In the genomic region with DNA sequence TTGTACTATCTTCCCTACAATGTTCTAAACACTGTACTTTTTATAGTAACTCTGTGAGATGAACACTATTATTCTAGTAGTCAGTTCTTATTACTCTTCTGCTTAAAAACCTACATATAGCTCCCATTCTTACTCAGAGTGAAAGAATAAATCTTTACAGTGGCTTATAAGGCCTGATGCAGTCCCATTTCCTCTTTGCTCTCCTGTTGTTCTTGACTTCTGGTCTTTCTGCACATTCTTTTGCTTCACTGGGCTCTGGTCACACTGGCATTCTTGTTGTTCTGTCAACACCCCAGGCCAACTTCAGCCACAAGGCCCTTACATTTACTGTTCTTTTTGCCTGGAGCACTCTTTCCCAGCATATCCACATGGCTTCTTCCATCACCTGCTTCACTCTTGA, we compare ENCODE assay signal across 13 cellular contexts. TPM values are rescaled to one million over a fixed set of nuclear protein-coding genes. Genes with fewer than 3 reads are reported as not detected.
A peak's percentile ranks its signal among the peaks of the same experiment; 100 is the strongest.
DNase-seq lines count a peak whose midpoint lies in the region; ATAC-seq and TF ChIP-seq lines count a peak whose summit lies in the region.
"Had no signal": no experiment of that assay in that cellular context is flagged by ENCODE, and none has a peak within 500 bp of the region (broad histone marks: within the 10 kb centered on the region; RNA-seq: fewer than 3 reads in every experiment).

No MANE protein-coding gene starts in this region.

- peaks cover 30% of the 10 kb centered on the region for H3K9me3 Mint-ChIP-seq in activated naive CD8-positive, alpha-beta T cell treated with anti-CD3 and anti-CD28 coated beads, Interleukin-2, amount 50 U/mL, for 24 hours
- peaks cover 7% of the 10 kb centered on the region for H3K9me3 Mint-ChIP-seq in activated naive CD8-positive, alpha-beta T cell treated with anti-CD3 and anti-CD28 coated beads for 36 hours
- H3K9me3 Mint-ChIP-seq in stimulated activated naive B cell treated with anti-CD40 and anti-IgM and Interleukin-4, amounts not matched to agents 10 μg/mL and 1 μg/mL and 100 μg/mL, for 72 hours: peaks cover 5 to 7% of the 10 kb centered on the region in 2 donors
- H3K9me3 Mint-ChIP-seq in natural killer cell treated with Interleukin-12 subunit alpha and Interleukin-12 subunit beta and Interleukin-15 and Interleukin-18, amount 100 ng/mL, for 72 hours: no peaks in the 10 kb centered on the region

- no peaks in the 10 kb centered on the region for H3K27me3 Mint-ChIP-seq in activated naive CD8-positive, alpha-beta T cell treated with anti-CD3 and anti-CD28 coated beads, Interleukin-2, amount 50 U/mL, for 24 hours
- H3K27me3 Mint-ChIP-seq in activated naive CD8-positive, alpha-beta T cell treated with anti-CD3 and anti-CD28 coated beads for 36 hours: no peaks in the 10 kb centered on the region
- H3K27me3 Mint-ChIP-seq in stimulated activated naive B cell treated with anti-CD40 and anti-IgM and Interleukin-4, amounts not matched to agents 10 μg/mL and 1 μg/mL and 100 μg/mL, for 72 hours: no peaks in the 10 kb centered on the region
- no peaks in the 10 kb centered on the region for H3K27me3 Mint-ChIP-seq in natural killer cell treated with Interleukin-12 subunit alpha and Interleukin-12 subunit beta and Interleukin-15 and Interleukin-18, amount 100 ng/mL, for 72 hours

- no peaks in the 10 kb centered on the region for H3K27me3 ChIP-seq in heart right ventricle
- H3K27me3 ChIP-seq: esophagus muscularis mucosa had no signal

- DNase-seq in activated naive CD8-positive, alpha-beta T cell treated with anti-CD3 and anti-CD28 coated beads, Interleukin-2, amount 50 U/mL, for 24 hours: no peak
- DNase-seq in activated naive CD8-positive, alpha-beta T cell treated with anti-CD3 and anti-CD28 coated beads for 36 hours: no peak
- DNase-seq in M059J (ENCODE audit: low read depth) (peak; percentile 38), heart right ventricle (no peak), RKO (ENCODE audit: low spot score) (no peak)
- DNase-seq in stimulated activated naive B cell treated with anti-CD40 and anti-IgM and Interleukin-4, amounts not matched to agents 10 μg/mL and 1 μg/mL and 100 μg/mL, for 72 hours: no peak
- no peak for DNase-seq in natural killer cell treated with Interleukin-12 subunit alpha and Interleukin-12 subunit beta and Interleukin-15 and Interleukin-18, amount 100 ng/mL, for 72 hours (ENCODE audit: low spot score)
- DNase-seq: DMS79 treated with DMSO at 0.1 percent for 48 hours; NCI-H1436 treated with DMSO at 0.1 percent for 48 hours; stimulated activated CD4-positive, alpha-beta T cell treated with anti-CD3 and anti-CD28 coated beads, Interleukin-2, amount 100 ng/mL, for 48 hours; T-helper 9 cell had no signal

- H3K4me1 Mint-ChIP-seq in activated naive CD8-positive, alpha-beta T cell treated with anti-CD3 and anti-CD28 coated beads, Interleukin-2, amount 50 U/mL, for 24 hours: peaks cover 57% of the 10 kb centered on the region
- H3K4me1 Mint-ChIP-seq in activated naive CD8-positive, alpha-beta T cell treated with anti-CD3 and anti-CD28 coated beads for 36 hours: peaks cover 45% of the 10 kb centered on the region
- H3K4me1 Mint-ChIP-seq in stimulated activated naive B cell treated with anti-CD40 and anti-IgM and Interleukin-4, amounts not matched to agents 10 μg/mL and 1 μg/mL and 100 μg/mL, for 72 hours: peaks cover 4 to 10% of the 10 kb centered on the region in 2 donors
- peaks cover 0 to 4% of the 10 kb centered on the region in 2 donors for H3K4me1 Mint-ChIP-seq in natural killer cell treated with Interleukin-12 subunit alpha and Interleukin-12 subunit beta and Interleukin-15 and Interleukin-18, amount 100 ng/mL, for 72 hours (ENCODE audit: low read depth in 2 of 2)

- peaks cover 0 to 5% (median 0%) of the 10 kb centered on the region in 11 donors for H3K9me3 ChIP-seq in heart right ventricle
- H3K9me3 ChIP-seq: esophagus muscularis mucosa had no signal

- TF ChIP-seq CTCF in heart right ventricle (IDR thresholded peaks at IDR 0.05): no peak

- no peaks in the 10 kb centered on the region for H3K4me1 ChIP-seq in heart right ventricle
- H3K4me1 ChIP-seq: esophagus muscularis mucosa had no signal

- H3K4me3 ChIP-seq in heart right ventricle: no peak overlapping the region
- H3K4me3 ChIP-seq: esophagus muscularis mucosa had no signal

- H3K36me3 ChIP-seq in heart right ventricle: no peaks in the 10 kb centered on the region
- H3K36me3 ChIP-seq: esophagus muscularis mucosa had no signal

- peaks cover 3% of the 10 kb centered on the region for H3K36me3 Mint-ChIP-seq in activated naive CD8-positive, alpha-beta T cell treated with anti-CD3 and anti-CD28 coated beads, Interleukin-2, amount 50 U/mL, for 24 hours (ENCODE audit: low read depth)
- peaks cover 8% of the 10 kb centered on the region for H3K36me3 Mint-ChIP-seq in activated naive CD8-positive, alpha-beta T cell treated with anti-CD3 and anti-CD28 coated beads for 36 hours
- H3K36me3 Mint-ChIP-seq in stimulated activated naive B cell treated with anti-CD40 and anti-IgM and Interleukin-4, amounts not matched to agents 10 μg/mL and 1 μg/mL and 100 μg/mL, for 72 hours: no peaks in the 10 kb centered on the region
- no peaks in the 10 kb centered on the region for H3K36me3 Mint-ChIP-seq in natural killer cell treated with Interleukin-12 subunit alpha and Interleukin-12 subunit beta and Interleukin-15 and Interleukin-18, amount 100 ng/mL, for 72 hours

- intact Hi-C loops in heart right ventricle (cut with DNase I): loop anchor here in 1 of 10 donors (10.0 kb wide), 1 partner anchor 808 kb away; no protein-coding TSS in a partner anchor

- H3K27ac ChIP-seq in heart right ventricle: no peak overlapping the region
- H3K27ac ChIP-seq: esophagus muscularis mucosa had no signal

- no peak for ATAC-seq in activated naive CD8-positive, alpha-beta T cell treated with anti-CD3 and anti-CD28 coated beads, Interleukin-2, amount 50 U/mL, for 24 hours
- ATAC-seq in HG02642 (IDR thresholded peaks at IDR 0.05; ENCODE audit: poor library complexity, unreplicated experiment) (peak; percentile 41), heart right ventricle (no peak)
- peak; percentile 35 to 60 for ATAC-seq in stimulated activated naive B cell treated with anti-CD40 and anti-IgM and Interleukin-4, amounts not matched to agents 10 μg/mL and 1 μg/mL and 100 μg/mL, for 72 hours (replicated peaks)
- ATAC-seq in natural killer cell treated with Interleukin-12 subunit alpha and Interleukin-12 subunit beta and Interleukin-15 and Interleukin-18, amount 100 ng/mL, for 72 hours: no peak

- H3K4me3 Mint-ChIP-seq in activated naive CD8-positive, alpha-beta T cell treated with anti-CD3 and anti-CD28 coated beads, Interleukin-2, amount 50 U/mL, for 24 hours: no peak overlapping the region
- no peak overlapping the region for H3K4me3 Mint-ChIP-seq in activated naive CD8-positive, alpha-beta T cell treated with anti-CD3 and anti-CD28 coated beads for 36 hours
- no peak overlapping the region for H3K4me3 Mint-ChIP-seq in stimulated activated naive B cell treated with anti-CD40 and anti-IgM and Interleukin-4, amounts not matched to agents 10 μg/mL and 1 μg/mL and 100 μg/mL, for 72 hours
- no peak overlapping the region for H3K4me3 Mint-ChIP-seq in natural killer cell treated with Interleukin-12 subunit alpha and Interleukin-12 subunit beta and Interleukin-15 and Interleukin-18, amount 100 ng/mL, for 72 hours

- peak overlapping the region; percentile 16 for H3K27ac Mint-ChIP-seq in activated naive CD8-positive, alpha-beta T cell treated with anti-CD3 and anti-CD28 coated beads, Interleukin-2, amount 50 U/mL, for 24 hours
- H3K27ac Mint-ChIP-seq in activated naive CD8-positive, alpha-beta T cell treated with anti-CD3 and anti-CD28 coated beads for 36 hours: no peak overlapping the region
- H3K27ac Mint-ChIP-seq in stimulated activated naive B cell treated with anti-CD40 and anti-IgM and Interleukin-4, amounts not matched to agents 10 μg/mL and 1 μg/mL and 100 μg/mL, for 72 hours: no peak overlapping the region
- H3K27ac Mint-ChIP-seq in natural killer cell treated with Interleukin-12 subunit alpha and Interleukin-12 subunit beta and Interleukin-15 and Interleukin-18, amount 100 ng/mL, for 72 hours: no peak overlapping the region

RNA-seq across cellular contexts. Expression of gene TP63, which starts 58.2 kb away (rescaled TPM):
- not detected for total RNA-seq in activated naive CD8-positive, alpha-beta T cell treated with anti-CD3 and anti-CD28 coated beads for 36 hours
- total RNA-seq in M059J (2014; rRNA removed; shearing (Covaris generic)): 0.07 TPM in 1 of 2 replicates, not detected in the other
- total RNA-seq in heart right ventricle: 1 to 10 TPM in 3 of 10 donors, under 1 TPM in 7; 0.07 to 1.5 (median 0.66) TPM
- under 1 TPM; 0.09 to 0.22 TPM for polyA plus RNA-seq in heart right ventricle
- total RNA-seq in natural killer cell treated with Interleukin-12 subunit alpha and Interleukin-12 subunit beta and Interleukin-15 and Interleukin-18, amount 100 ng/mL, for 72 hours: not detected

Comparison
In these comparisons a context has a peak if more than half of its experiments do, and no peak if none do; other contexts are left out.
1. ATAC-seq: peak in HG02642 (single experiment) and stimulated activated naive B cell treated with anti-CD40 and anti-IgM and Interleukin-4, amounts not matched to agents 10 μg/mL and 1 μg/mL and 100 μg/mL, for 72 hours (2 of 2); none in activated naive CD8-positive, alpha-beta T cell treated with anti-CD3 and anti-CD28 coated beads, Interleukin-2, amount 50 U/mL, for 24 hours (single experiment), heart right ventricle (0 of 8) and natural killer cell treated with Interleukin-12 subunit alpha and Interleukin-12 subunit beta and Interleukin-15 and Interleukin-18, amount 100 ng/mL, for 72 hours (0 of 2).